28 cellular contexts compared by ENCODE assay signal in genomic region chr4:122673252-122673651, GRCh38. TPM values are rescaled to one million over a fixed set of nuclear protein-coding genes. Genes with fewer than 3 reads are reported as not detected.
DNase-seq lines count a peak whose midpoint lies in the region; ATAC-seq, FAIRE-seq and TF ChIP-seq lines count a peak whose summit lies in the region.
"Had no signal": no experiment of that assay in that cellular context is flagged by ENCODE, and none has a peak within 500 bp of the region (broad histone marks: within the 10 kb centered on the region; RNA-seq: fewer than 3 reads in every experiment).

No MANE protein-coding gene starts in this region.

- H3K36me3 ChIP-seq in cardiac muscle cell (no peaks in the 10 kb centered on the region), heart right ventricle (no peaks in the 10 kb centered on the region), H1 (ENCODE audit: control insufficient read depth in 2 of 4, insufficient read depth in 4 of 4, low read length in 3 of 4) (no peaks in the 10 kb centered on the region), left lung (no peaks in the 10 kb centered on the region), smooth muscle cell (ENCODE audit: low read depth) (no peaks in the 10 kb centered on the region), pancreas (no peaks in the 10 kb centered on the region)
- H3K36me3 ChIP-seq: adrenal gland, BLaER1, heart left ventricle, uterus had no signal

- no peak overlapping the region for H3K4me3 Mint-ChIP-seq in T-helper 2 cell treated with Interferon-gamma antibody and Interleukin-4, amounts not matched to agents 5 μg/mL and 100 μg/mL, for 36 hours
- H3K4me3 Mint-ChIP-seq: activated CD8-positive, alpha-beta memory T cell treated with anti-CD3 and anti-CD28 coated beads, Interleukin-2, amount 10 ng/mL, durations not matched to agents 7 days and 5 days; H9 had no signal

- H4K91ac ChIP-seq in H1 (replicated peaks; ENCODE audit: insufficient read length, low read length) = no peak overlapping the region

- no peak overlapping the region for H2BK15ac ChIP-seq in H1 (ENCODE audit: low read length)

- ATAC-seq in heart right ventricle = no peak
- peak; percentile 22 for ATAC-seq in left lung
- ATAC-seq in pancreas = no peak
- ATAC-seq: esophagus mucosa had no signal

- TF ChIP-seq RAD21 in H1 (IDR thresholded peaks at IDR 0.05 in 1 of 2, conservative IDR thresholded peaks at IDR 0.05 in 1 of 2; ENCODE audit: low read depth in 2 of 2, low read length in 2 of 2) = no peak

- no peak overlapping the region for H2BK5ac ChIP-seq in H1 (ENCODE audit: low read depth, low read length)

- H3K4me1 Mint-ChIP-seq in T-helper 2 cell treated with Interferon-gamma antibody and Interleukin-4, amounts not matched to agents 5 μg/mL and 100 μg/mL, for 36 hours (ENCODE audit: low read depth) = peaks cover 48% of the 10 kb centered on the region

- POLR2A ChIA-PET in H1 (lab: Charles Lee; ENCODE audit: partially characterized antibody) = no interaction called here

- intact Hi-C loops in heart right ventricle (cut with DNase I) = no loop called here
- intact Hi-C loops in left lung (cut with DNase I) = no loop called here
- intact Hi-C loops in pancreas (cut with DNase I) = no loop called here

- H4K8ac ChIP-seq in H1 (ENCODE audit: extremely low read depth, insufficient read depth, low read length) = no peak overlapping the region

- H3K36me3 Mint-ChIP-seq in T-helper 2 cell treated with Interferon-gamma antibody and Interleukin-4, amounts not matched to agents 5 μg/mL and 100 μg/mL, for 36 hours (ENCODE audit: low read depth) = no peaks in the 10 kb centered on the region

- H3K56ac ChIP-seq in H1 (replicated peaks; ENCODE audit: insufficient read length, low read depth, low read length) = no peak overlapping the region

- TF ChIP-seq EP300 in H1 (IDR thresholded peaks at IDR 0.05; ENCODE audit: borderline replicate concordance in 1 of 2, low read depth in 2 of 2, low read length in 2 of 2) = no peak

- no peak overlapping the region for H2BK120ac ChIP-seq in H1 (replicated peaks; ENCODE audit: low read depth, low read length)

- no peak overlapping the region for H3K14ac ChIP-seq in H1 (ENCODE audit: insufficient read length)

- no peaks in the 10 kb centered on the region for H3K79me1 ChIP-seq in H1 (ENCODE audit: low read depth, low read length)

- no peak overlapping the region for H2AK5ac ChIP-seq in H1 (ENCODE audit: low read depth, low read length)

- H4K5ac ChIP-seq in H1 (ENCODE audit: insufficient read length, low read depth, low read length) = no peak overlapping the region

- H3K4me1 ChIP-seq in cardiac muscle cell (ENCODE audit: low read depth) (peaks cover 7% of the 10 kb centered on the region), heart right ventricle (peaks cover 0 to 6% (median 0%) of the 10 kb centered on the region in 9 donors), H1 (replicated peaks in 1 of 4; ENCODE audit: control insufficient read depth in 3 of 4, insufficient read depth in 4 of 4, low read length in 3 of 4) (peaks cover 0 to 2% (median 0%) of the 10 kb centered on the region in 4 experiments; a peak in 1 of 7 replicates), left lung (no peaks in the 10 kb centered on the region), smooth muscle cell (ENCODE audit: low read depth) (peaks cover 13% of the 10 kb centered on the region), pancreas (no peaks in the 10 kb centered on the region)
- H3K4me1 ChIP-seq: adrenal gland, uterus had no signal

- no peak for TF ChIP-seq POLR2A in H1 (IDR thresholded peaks at IDR 0.05; ENCODE audit: control extremely low read depth in 1 of 2, low read depth in 2 of 2, low read length in 2 of 2)

- H3K4me3 ChIP-seq in cardiac muscle cell (no peak overlapping the region), heart right ventricle (no peak overlapping the region), H1 (ENCODE audit: extremely low read depth in 1 of 4, insufficient read depth in 2 of 4, low read depth in 3 of 4, low read length in 4 of 4) (no peak overlapping the region), left lung (no peak overlapping the region), smooth muscle cell (no peak overlapping the region), pancreas (no peak overlapping the region)
- H3K4me3 ChIP-seq: adrenal gland, BLaER1, heart left ventricle, uterus had no signal

- H2AFZ ChIP-seq in H1 (ENCODE audit: low read length) = 0 out of 2 replicates have a peak overlapping the region, but pooled peaks have one; percentile 4
- H2AFZ ChIP-seq in smooth muscle cell (ENCODE audit: low read depth) = peak overlapping the region; percentile 79

- peaks cover 4% of the 10 kb centered on the region for H3F3A ChIP-seq in smooth muscle cell (ENCODE audit: low read depth)

- H3K9me3 ChIP-seq in cardiac muscle cell (ENCODE audit: low read depth) (no peaks in the 10 kb centered on the region), heart right ventricle (no peaks in the 10 kb centered on the region), H1 (ENCODE audit: insufficient read depth in 2 of 2, low read depth in 1 of 2, low read length in 1 of 2) (peaks cover 0 to 4% of the 10 kb centered on the region in 2 experiments; a peak in 1 of 4 replicates), left lung (peaks cover 0 to 3% of the 10 kb centered on the region in 2 donors), smooth muscle cell (replicated peaks; ENCODE audit: low read depth) (no peaks in the 10 kb centered on the region), pancreas (no peaks in the 10 kb centered on the region)
- H3K9me3 ChIP-seq: adrenal gland, heart left ventricle, uterus had no signal

- TF ChIP-seq CTCF in cardiac muscle cell (IDR thresholded peaks at IDR 0.05; ENCODE audit: low read depth, low read length) = no peak
- no peak for TF ChIP-seq CTCF in heart right ventricle (IDR thresholded peaks at IDR 0.05)
- TF ChIP-seq CTCF in H1 (IDR thresholded peaks at IDR 0.05; ENCODE audit: control extremely low read depth in 1 of 3, insufficient read depth in 1 of 3, low read depth in 1 of 3, low read length in 3 of 3) = no peak
- TF ChIP-seq CTCF in left lung (IDR thresholded peaks at IDR 0.05) = no peak
- no peak for TF ChIP-seq CTCF in smooth muscle cell (IDR thresholded peaks at IDR 0.05; ENCODE audit: borderline replicate concordance, insufficient read depth, poor library complexity, severe bottlenecking)
- no peak for TF ChIP-seq CTCF in pancreas (IDR thresholded peaks at IDR 0.05)

- FAIRE-seq in H1 (lab: Jason Lieb, UNC) = no peak
- no peak for FAIRE-seq in pancreas (lab: Jason Lieb, UNC)
- FAIRE-seq: A204.1, G401.6, islet of Langerhans had no signal

- no peaks in the 10 kb centered on the region for H3K79me2 ChIP-seq in H1 (ENCODE audit: control insufficient read depth in 1 of 2, insufficient read depth in 2 of 2, low read length in 2 of 2)
- H3K79me2 ChIP-seq in smooth muscle cell (ENCODE audit: low read depth) = no peaks in the 10 kb centered on the region

- H3K4me2 ChIP-seq in H1 (ENCODE audit: insufficient read depth in 1 of 2, low read depth in 2 of 2, low read length in 2 of 2) (no peak overlapping the region), smooth muscle cell (peak overlapping the region; percentile 43)
- H3K4me2 ChIP-seq: BLaER1 had no signal

- no peak overlapping the region for H2BK20ac ChIP-seq in H1 (ENCODE audit: low read length)

- H3K27me3 ChIP-seq in cardiac muscle cell (no peaks in the 10 kb centered on the region), heart right ventricle (no peaks in the 10 kb centered on the region), H1 (replicated peaks in 1 of 4; ENCODE audit: control insufficient read depth in 3 of 4, extremely low read depth in 1 of 4, insufficient read depth in 3 of 4, low read length in 3 of 4) (no peaks in the 10 kb centered on the region), left lung (no peaks in the 10 kb centered on the region), smooth muscle cell (ENCODE audit: low read depth) (no peaks in the 10 kb centered on the region), pancreas (no peaks in the 10 kb centered on the region)
- H3K27me3 ChIP-seq: adrenal gland, heart left ventricle, uterus had no signal

- H3K23ac ChIP-seq in H1 (ENCODE audit: insufficient read length) = no peak overlapping the region

- H3K4ac ChIP-seq in H1 (replicated peaks; ENCODE audit: insufficient read length, low read depth, low read length) = no peak overlapping the region

- WGBS in heart right ventricle, 2 donors = 44 to 53% methylated on average over 2 of the region's 2 CpGs
- WGBS in H1 (ENCODE audit: extremely low coverage in 1 of 2, insufficient coverage in 1 of 2, insufficient read length in 1 of 2, insufficient replicate concordance in 2 of 2, low coverage in 1 of 2, low lambda C conversion rate in 2 of 2, missing lambda C conversion rate in 1 of 2), 2 experiments = 49% methylated on average over 2 of the region's 2 CpGs; no CpG with 5 or more reads in 1 of the 2 experiments
- WGBS in smooth muscle cell (ENCODE audit: low lambda C conversion rate) = 40% methylated on average over 2 of the region's 2 CpGs
- whole genome bisulfite sequencing in pancreas, 2 donors = 38 to 45% methylated on average over 2 of the region's 2 CpGs

- peak in 1 of 2 donors; percentile 32 for DNase-seq in cardiac muscle cell (ENCODE audit: low read depth in 1 of 2, low spot score in 1 of 2)
- no peak for DNase-seq in heart right ventricle
- no peak for DNase-seq in H1 (ENCODE audit: low read depth in 1 of 2, low spot score in 2 of 2)
- DNase-seq in left lung = no peak
- DNase-seq in smooth muscle cell (lab: John Stamatoyannopoulos, UW; ENCODE audit: unreplicated experiment) = no peak
- DNase-seq in pancreas = no peak
- DNase-seq in T-helper 2 cell treated with Interferon-gamma antibody and Interleukin-4, amounts not matched to agents 5 μg/mL and 100 μg/mL, for 36 hours (ENCODE audit: low spot score) = no peak
- no peak for DNase-seq in NCI-H1694 (lab: John Stamatoyannopoulos, UW)
- DNase-seq: activated CD4-positive, alpha-beta T cell treated with anti-CD3 and anti-CD28 coated beads for 1 hour; activated CD8-positive, alpha-beta memory T cell treated with anti-CD3 and anti-CD28 coated beads, Interleukin-2, amount 10 ng/mL, durations not matched to agents 7 days and 5 days; activated effector memory CD4-positive, alpha-beta T cell treated with Interleukin-2 at 50 U/mL for 16 hours; H9; heart left ventricle; NCI-H1417 treated with DMSO at 0.1 percent for 48 hours; NCI-H2171; NCI-H69; OCI-M1; stimulated activated CD4-positive, alpha-beta T cell treated with anti-CD3 and anti-CD28 coated beads, Interleukin-12 subunit alpha, Interleukin-12 subunit beta, amount 100 ng/mL, for 4 hours; substantia nigra; T1000; uterus had no signal

- H3K9ac ChIP-seq in H1 (replicated peaks in 1 of 4; ENCODE audit: extremely low read depth in 1 of 4, low read depth in 3 of 4, low read length in 3 of 4) (no peak overlapping the region), smooth muscle cell (ENCODE audit: low read depth) (no peak overlapping the region)
- H3K9ac ChIP-seq: BLaER1 had no signal

- CTCF ChIA-PET in H1 (lab: Charles Lee; ENCODE audit: partially characterized antibody) = interaction anchor here (0.8 to 2.2 kb wide), 3 partner anchors 12 to 43 kb away, joined by 3 to 5 read pairs (median 3); no protein-coding TSS in a partner anchor

- no peak overlapping the region for H2BK12ac ChIP-seq in H1 (ENCODE audit: low read depth, low read length)

- H3K23me2 ChIP-seq in H1 (ENCODE audit: low read depth, low read length) = no peaks in the 10 kb centered on the region

- H4K20me1 ChIP-seq in H1 (replicated peaks in 1 of 2; ENCODE audit: control insufficient read depth in 1 of 2, insufficient read depth in 2 of 2, low read length in 2 of 2) = no peaks in the 10 kb centered on the region
- H4K20me1 ChIP-seq in smooth muscle cell (ENCODE audit: low read depth) = no peaks in the 10 kb centered on the region
- H4K20me1 ChIP-seq: BLaER1 had no signal

- H3K18ac ChIP-seq in H1 (ENCODE audit: extremely low read depth, low read length) = no peak overlapping the region

- no peak overlapping the region for H3K27ac Mint-ChIP-seq in T-helper 2 cell treated with Interferon-gamma antibody and Interleukin-4, amounts not matched to agents 5 μg/mL and 100 μg/mL, for 36 hours
- H3K27ac Mint-ChIP-seq: activated CD8-positive, alpha-beta memory T cell treated with anti-CD3 and anti-CD28 coated beads, Interleukin-2, amount 10 ng/mL, durations not matched to agents 7 days and 5 days; H9 had no signal

- no peaks in the 10 kb centered on the region for H3K27me3 Mint-ChIP-seq in T-helper 2 cell treated with Interferon-gamma antibody and Interleukin-4, amounts not matched to agents 5 μg/mL and 100 μg/mL, for 36 hours (ENCODE audit: low read depth)

- peaks cover 8% of the 10 kb centered on the region for H3K9me3 Mint-ChIP-seq in T-helper 2 cell treated with Interferon-gamma antibody and Interleukin-4, amounts not matched to agents 5 μg/mL and 100 μg/mL, for 36 hours

- H3K27ac ChIP-seq in cardiac muscle cell (peak overlapping the region; percentile 28), heart right ventricle (no peak overlapping the region), H1 (ENCODE audit: low read depth, low read length) (no peak overlapping the region), left lung (no peak overlapping the region), smooth muscle cell (ENCODE audit: low read depth) (no peak overlapping the region), pancreas (no peak overlapping the region)
- H3K27ac ChIP-seq: adrenal gland, BLaER1, heart left ventricle, uterus had no signal

RNA-seq across cellular contexts. Expression of gene IL21, which starts 52.4 kb away (rescaled TPM):
- total RNA-seq in cardiac muscle cell (not detected in 2 replicates), heart right ventricle (not detected), left lung (not detected), smooth muscle cell (not detected in 2 replicates), pancreas (not detected)
- polyA plus RNA-seq in cardiac muscle cell (not detected in 2 replicates), heart right ventricle (not detected), H1 (2011; rRNA removed) (not detected in 2 replicates), smooth muscle cell (not detected in 2 replicates), pancreas (not detected)
- not detected in 2 replicates for total RNA-seq in H1 (2021; fragmentation: NEBNext Ultra II Directional; extraction: Animal tissue kit (Norgen Biotek cat#: 25700))
- not detected for polyA plus RNA-seq in H1 (2011; cell fraction: cytosol; rRNA removed)
- not detected for polyA plus RNA-seq in H1 (2011; cell fraction: nucleus; rRNA removed)
- polyA plus RNA-seq in H1 (2012, experiment 1 of 2) = not detected in 4 replicates
- polyA plus RNA-seq in H1 (2012, experiment 2 of 2) = not detected
- polyA plus RNA-seq in H1 (2013, experiment 1 of 2) = not detected
- not detected for polyA plus RNA-seq in H1 (2013, experiment 2 of 2)
- polyA minus RNA-seq in H1 (2011; rRNA and poly(A)+ RNA removed) = not detected in 2 replicates
- polyA minus RNA-seq in H1 (2011; cell fraction: cytosol; rRNA and poly(A)+ RNA removed) = not detected
- polyA minus RNA-seq in H1 (2011; cell fraction: nucleus; rRNA and poly(A)+ RNA removed) = not detected
- total RNA-seq: adrenal gland, esophagus mucosa, H9, heart left ventricle, uterus had no signal
- polyA plus RNA-seq: adrenal gland, heart left ventricle, neural cell had no signal

RNA-seq across cellular contexts. Expression of gene BBS12, which starts 59.3 kb away (rescaled TPM):
- 3.2 and 4.9 TPM in 2 replicates for total RNA-seq in cardiac muscle cell
- 7.4 and 9.9 TPM in 2 replicates for polyA plus RNA-seq in cardiac muscle cell
- total RNA-seq in heart right ventricle = 10 to 100 TPM in 1 of 10 donors, 1 to 10 TPM in 9; 3.3 to 13.3 (median 5.2) TPM
- 1 to 10 TPM; 1.1 to 3.9 TPM for polyA plus RNA-seq in heart right ventricle
- 2.6 TPM in 2 replicates for total RNA-seq in H1 (2021; fragmentation: NEBNext Ultra II Directional; extraction: Animal tissue kit (Norgen Biotek cat#: 25700))
- polyA plus RNA-seq in H1 (2011; rRNA removed) = 0.44 and 0.88 TPM in 2 replicates
- 0.89 TPM for polyA plus RNA-seq in H1 (2011; cell fraction: cytosol; rRNA removed)
- 0.41 TPM for polyA plus RNA-seq in H1 (2011; cell fraction: nucleus; rRNA removed)
- polyA plus RNA-seq in H1 (2012, experiment 1 of 2) = 1.6 to 3.0 TPM (median 1.9 TPM) in 4 replicates
- polyA plus RNA-seq in H1 (2012, experiment 2 of 2) = 0.21 TPM
- polyA plus RNA-seq in H1 (2013, experiment 1 of 2) = 1.2 TPM
- 1.2 TPM for polyA plus RNA-seq in H1 (2013, experiment 2 of 2)
- 1.2 and 2.0 TPM in 2 replicates for polyA minus RNA-seq in H1 (2011; rRNA and poly(A)+ RNA removed)
- 2.1 TPM for polyA minus RNA-seq in H1 (2011; cell fraction: cytosol; rRNA and poly(A)+ RNA removed)
- polyA minus RNA-seq in H1 (2011; cell fraction: nucleus; rRNA and poly(A)+ RNA removed) = 2.7 TPM
- 1 to 10 TPM; 2.5 to 3.4 TPM for total RNA-seq in left lung
- 3.0 and 3.6 TPM in 2 replicates for total RNA-seq in smooth muscle cell
- 2.7 and 3.7 TPM in 2 replicates for polyA plus RNA-seq in smooth muscle cell
- total RNA-seq in pancreas = 1 to 10 TPM in 4 of 6 donors, under 1 TPM in 2; 0.88 to 2.7 (median 1.3) TPM
- 1 to 10 TPM in 1 of 2 donors, under 1 TPM in 1; 0.68 to 1.3 TPM for polyA plus RNA-seq in pancreas
